ENCODE assay signal across 35 cellular contexts in the genomic region with DNA sequence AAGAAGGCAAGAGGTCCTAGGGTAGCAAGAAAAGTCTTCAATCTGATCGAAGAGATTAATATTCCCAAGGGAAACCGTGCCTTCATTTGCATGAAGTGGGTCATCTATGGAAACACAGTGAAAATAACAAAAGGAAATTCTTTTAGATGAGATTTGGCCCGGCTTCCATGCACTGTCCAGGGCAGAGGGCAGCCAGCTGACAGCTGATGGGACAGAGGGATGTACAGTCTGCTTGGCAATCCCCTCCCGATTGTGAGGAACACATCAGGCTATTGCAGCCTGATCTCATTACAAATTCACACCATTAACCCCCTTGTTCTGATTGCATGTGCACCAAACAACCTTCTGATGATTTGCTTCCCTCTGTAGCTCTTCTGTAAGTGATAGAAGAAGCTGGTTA.
"Had no signal": no experiment of that assay in that cellular context is flagged by ENCODE, and none has a peak within 500 bp of the region (broad histone marks: within the 10 kb centered on the region; RNA-seq: fewer than 3 reads in every experiment).

No MANE protein-coding gene starts in this region.

- H3K9me3 ChIP-seq: Peyer's patch had no signal

- ATAC-seq: activated CD8-positive, alpha-beta memory T cell treated with anti-CD3 and anti-CD28 coated beads, Interleukin-2, amount 10 ng/mL, durations not matched to agents 7 days and 5 days; PC-3; Right ventricle myocardium inferior had no signal

- H3K4me3 ChIP-seq: Peyer's patch had no signal

- H3K36me3 ChIP-seq: brain microvascular endothelial cell, Peyer's patch had no signal

- H3K9me3 Mint-ChIP-seq: activated B cell treated with CpG ODN at 0.5 μM for 24 hours; activated CD4-positive, alpha-beta memory T cell treated with anti-CD3 and anti-CD28 coated beads, Interleukin-2, amount 10 ng/mL, durations not matched to agents 7 days and 5 days; activated naive CD8-positive, alpha-beta T cell treated with anti-CD3 and anti-CD28 coated beads for 36 hours had no signal

- H3K36me3 Mint-ChIP-seq: activated CD8-positive, alpha-beta memory T cell treated with anti-CD3 and anti-CD28 coated beads, Interleukin-2, amount 10 ng/mL, durations not matched to agents 7 days and 5 days; activated naive CD8-positive, alpha-beta T cell treated with anti-CD3 and anti-CD28 coated beads for 36 hours had no signal

- H3K4me1 ChIP-seq: Peyer's patch had no signal

- H3K27me3 ChIP-seq: brain microvascular endothelial cell, Peyer's patch had no signal

- H3K4me1 Mint-ChIP-seq: activated B cell treated with CpG ODN at 0.5 μM for 24 hours; activated CD8-positive, alpha-beta memory T cell treated with anti-CD3 and anti-CD28 coated beads, Interleukin-2, amount 10 ng/mL, durations not matched to agents 7 days and 5 days; activated naive CD8-positive, alpha-beta T cell treated with anti-CD3 and anti-CD28 coated beads for 36 hours had no signal

- H3K27ac ChIP-seq: brain microvascular endothelial cell, Peyer's patch, RWPE1, VCaP had no signal

- H3K4me3 Mint-ChIP-seq: activated B cell treated with CpG ODN at 0.5 μM for 24 hours; activated CD4-positive, alpha-beta memory T cell treated with anti-CD3 and anti-CD28 coated beads, Interleukin-2, amount 10 ng/mL, durations not matched to agents 7 days and 5 days; activated CD8-positive, alpha-beta memory T cell treated with anti-CD3 and anti-CD28 coated beads, Interleukin-2, amount 10 ng/mL, durations not matched to agents 7 days and 5 days; activated naive CD8-positive, alpha-beta T cell treated with anti-CD3 and anti-CD28 coated beads for 36 hours had no signal

- DNase-seq: activated B cell treated with CpG ODN at 0.5 μM for 24 hours; activated CD4-positive, alpha-beta memory T cell treated with anti-CD3 and anti-CD28 coated beads, Interleukin-2, amount 10 ng/mL, durations not matched to agents 7 days and 5 days; activated CD4-positive, alpha-beta T cell treated with anti-CD3 and anti-CD28 coated beads for 4 hours; activated CD4-positive, alpha-beta T cell treated with anti-CD3 and anti-CD28 coated beads, Interleukin-2, amount 50 U/mL, for 1 hour; activated CD4-positive, CD25-positive, alpha-beta regulatory T cell treated with anti-CD3 and anti-CD28 coated beads, Interleukin-2, amount 50 U/mL, for 72 hours; activated CD8-positive, alpha-beta memory T cell treated with anti-CD3 and anti-CD28 coated beads for 24 hours; activated CD8-positive, alpha-beta memory T cell treated with anti-CD3 and anti-CD28 coated beads, Interleukin-2, amount 10 ng/mL, durations not matched to agents 7 days and 5 days; activated CD8-positive, alpha-beta memory T cell treated with anti-CD3 and anti-CD28 coated beads, Interleukin-2, amount 50 U/mL, for 48 hours; activated effector memory CD4-positive, alpha-beta T cell treated with Interleukin-2 at 50 U/mL for 16 hours; activated naive CD4-positive, alpha-beta T cell treated with anti-CD3 and anti-CD28 coated beads, Interleukin-2, amount 50 U/mL, for 16 hours; activated naive CD8-positive, alpha-beta T cell treated with anti-CD3 and anti-CD28 coated beads for 36 hours; activated T-cell treated with anti-CD3 and anti-CD28 coated beads, Interleukin-2, amount 50 U/mL, for 48 hours; amniotic stem cell; aorta; brain microvascular endothelial cell; Karpas-422; KBM-7; NCI-H1105 treated with DMSO at 0.1 percent for 48 hours; NCI-H1436; NCI-H1694; NCI-H2029; NCI-H345; NCI-H510A; NCI-H526; NCI-H748 treated with DMSO at 0.1 percent for 48 hours; NK-92 treated with Interleukin-12 subunit alpha and Interleukin-12 subunit beta, amount 100 ng/mL, for 24 hours; PC-3; Peyer's patch; SW 1271; T-helper 1 cell; T-helper 2 cell; T-helper 9 cell had no signal

- H3K27ac Mint-ChIP-seq: activated B cell treated with CpG ODN at 0.5 μM for 24 hours; activated CD4-positive, alpha-beta memory T cell treated with anti-CD3 and anti-CD28 coated beads, Interleukin-2, amount 10 ng/mL, durations not matched to agents 7 days and 5 days; activated CD8-positive, alpha-beta memory T cell treated with anti-CD3 and anti-CD28 coated beads, Interleukin-2, amount 10 ng/mL, durations not matched to agents 7 days and 5 days; activated naive CD8-positive, alpha-beta T cell treated with anti-CD3 and anti-CD28 coated beads for 36 hours had no signal
